13 cellular contexts compared by ENCODE assay signal in genomic region chr4:81522711-81523110, GRCh38.
DNase-seq lines count a peak whose midpoint lies in the region; ATAC-seq lines count a peak whose summit lies in the region.
"Had no signal": no experiment of that assay in that cellular context is flagged by ENCODE, and none has a peak within 500 bp of the region (broad histone marks: within the 10 kb centered on the region; RNA-seq: fewer than 3 reads in every experiment).

No MANE protein-coding gene starts in this region.

- DNase-seq in kidney tubule cell (ENCODE audit: low spot score): peak; percentile 34
- no peak for DNase-seq in NAMALWA (ENCODE audit: low spot score)
- DNase-seq in midbrain (lab: John Stamatoyannopoulos, UW): no peak
- DNase-seq: BE2C; CD4-positive, alpha-beta memory T cell; DMS79; HCEC 1CT; HFFc6 had no signal

- ATAC-seq in GM21825 (IDR thresholded peaks at IDR 0.05; ENCODE audit: unreplicated experiment) (peak; percentile 42), HG03354 (IDR thresholded peaks at IDR 0.05; ENCODE audit: poor library complexity, severe bottlenecking, unreplicated experiment) (peak; percentile 78), GM21381 (IDR thresholded peaks at IDR 0.05; ENCODE audit: unreplicated experiment) (no peak)
- ATAC-seq: A549, GM12878 had no signal
